Comparison of ENCODE assay signal across 21 cellular contexts in the genomic region with DNA sequence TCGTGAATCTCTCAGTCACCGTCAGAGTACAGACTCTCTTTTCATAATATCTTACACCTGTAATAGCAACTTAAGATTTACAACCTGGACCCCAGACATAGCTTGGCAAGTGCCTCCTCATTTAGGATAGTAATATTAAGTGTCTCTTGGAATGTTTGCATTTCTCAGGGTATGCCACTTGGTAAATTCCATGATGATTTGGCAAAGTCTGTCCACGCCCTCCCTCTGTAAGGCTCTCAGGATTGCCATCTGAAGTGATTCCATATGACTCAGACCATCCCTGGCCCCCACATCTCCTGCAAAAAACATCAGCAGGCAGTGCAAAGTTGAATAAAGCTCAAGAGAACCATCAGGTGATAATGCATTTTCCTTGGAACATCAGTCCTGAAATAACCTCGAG. TPM values are rescaled to one million over a fixed set of nuclear protein-coding genes. Genes with fewer than 3 reads are reported as not detected.
DNase-seq lines count a peak whose midpoint lies in the region; ATAC-seq and TF ChIP-seq lines count a peak whose summit lies in the region.
"Had no signal": no experiment of that assay in that cellular context is flagged by ENCODE, and none has a peak within 500 bp of the region (broad histone marks: within the 10 kb centered on the region; RNA-seq: fewer than 3 reads in every experiment).

No MANE protein-coding gene starts in this region.

- H3K4me3 ChIP-seq in neural progenitor cell = no peak overlapping the region
- H3K4me3 ChIP-seq: HAP-1 had no signal

- no peaks in the 10 kb centered on the region for H3K4me1 Mint-ChIP-seq in neural progenitor cell
- H3K4me1 Mint-ChIP-seq: naive B cell had no signal

- no peaks in the 10 kb centered on the region for H3K27me3 ChIP-seq in neural progenitor cell

- no peak overlapping the region for H3K27ac ChIP-seq in neural progenitor cell

- H3F3A ChIP-seq in neural progenitor cell (ENCODE audit: low read depth) = no peaks in the 10 kb centered on the region

- H2AFZ ChIP-seq in neural progenitor cell (replicated peaks) = peak overlapping the region; percentile 4

- H3K27me3 Mint-ChIP-seq in neural progenitor cell (ENCODE audit: insufficient read depth, low read depth) = no peaks in the 10 kb centered on the region
- H3K27me3 Mint-ChIP-seq: naive B cell, type B pancreatic cell had no signal

- no peaks in the 10 kb centered on the region for H3K36me3 Mint-ChIP-seq in neural progenitor cell
- H3K36me3 Mint-ChIP-seq: activated naive CD8-positive, alpha-beta T cell; naive B cell; type B pancreatic cell had no signal

- DNase-seq in A172 (ENCODE audit: low spot score) (peak; percentile 92), HCEC 1CT (peak; percentile 32), astrocyte of the hippocampus (ENCODE audit: low read depth, low spot score) (peak; percentile 28), neural progenitor cell (ENCODE audit: low spot score) (no peak), NCI-H2107 treated with DMSO at 0.1 percent for 48 hours (lab: John Stamatoyannopoulos, UW; ENCODE audit: unreplicated experiment) (no peak), NCI-H2227 (lab: John Stamatoyannopoulos, UW; ENCODE audit: unreplicated experiment) (no peak), NOMO-1 (lab: John Stamatoyannopoulos, UW; ENCODE audit: unreplicated experiment in 2 of 2) (no peak)
- DNase-seq: activated CD8-positive, alpha-beta memory T cell treated with anti-CD3 and anti-CD28 coated beads, Interleukin-2, amount 50 U/mL, for 48 hours; hippocampal formation; KG1; naive B cell; NCI-H1694 treated with DMSO at 0.1 percent for 48 hours; NCI-H69; stimulated activated CD4-positive, alpha-beta T cell treated with anti-CD3 and anti-CD28 coated beads, Interleukin-4, amount 100 ng/mL, for 1 hour had no signal

- no peaks in the 10 kb centered on the region for H3K36me3 ChIP-seq in neural progenitor cell
- H3K36me3 ChIP-seq: HAP-1 had no signal

- no peaks in the 10 kb centered on the region for H3K79me2 ChIP-seq in neural progenitor cell (ENCODE audit: low read depth)

- H3K9me3 Mint-ChIP-seq in neural progenitor cell = no peaks in the 10 kb centered on the region
- H3K9me3 Mint-ChIP-seq: T-helper 2 cell treated with Interferon-gamma antibody and Interleukin-4, amounts not matched to agents 5 μg/mL and 100 μg/mL, for 36 hours; type B pancreatic cell had no signal

- no peak overlapping the region for H3K4me3 Mint-ChIP-seq in neural progenitor cell
- H3K4me3 Mint-ChIP-seq: activated naive CD8-positive, alpha-beta T cell; naive B cell; T-helper 2 cell treated with Interferon-gamma antibody and Interleukin-4, amounts not matched to agents 5 μg/mL and 100 μg/mL, for 36 hours; type B pancreatic cell had no signal

- H3K27ac Mint-ChIP-seq in neural progenitor cell = peak overlapping the region; percentile 12
- H3K27ac Mint-ChIP-seq: activated naive CD8-positive, alpha-beta T cell; naive B cell; T-helper 2 cell treated with Interferon-gamma antibody and Interleukin-4, amounts not matched to agents 5 μg/mL and 100 μg/mL, for 36 hours; type B pancreatic cell had no signal

- no peak overlapping the region for H3K9ac ChIP-seq in neural progenitor cell

- no peak for TF ChIP-seq CTCF in neural progenitor cell (IDR thresholded peaks at IDR 0.05)

- no peaks in the 10 kb centered on the region for H4K20me1 ChIP-seq in neural progenitor cell (ENCODE audit: low read depth)

- H3K9me3 ChIP-seq in neural progenitor cell (ENCODE audit: low read depth) = no peaks in the 10 kb centered on the region
- H3K9me3 ChIP-seq: HAP-1 had no signal

- ATAC-seq in HG03565 (IDR thresholded peaks at IDR 0.05; ENCODE audit: unreplicated experiment) = no peak
- ATAC-seq: left lobe of liver, Panc1 had no signal

- no peak overlapping the region for H3K4me2 ChIP-seq in neural progenitor cell

- no peaks in the 10 kb centered on the region for H3K4me1 ChIP-seq in neural progenitor cell
- H3K4me1 ChIP-seq: HAP-1 had no signal

RNA-seq across cellular contexts. Expression of a gene that starts 27.0 kb away (rescaled TPM):
- 1.8 and 2.5 TPM in 2 replicates for total RNA-seq in A172 (2014; rRNA removed; shearing (Covaris generic))
- total RNA-seq in neural progenitor cell (ENCODE audit: low replicate concordance) = 4.2 and 4.4 TPM in 2 replicates

Comparison
In these comparisons a context has a peak if more than half of its experiments do, and no peak if none do; other contexts are left out.
1. DNase-seq: peak in A172 (single experiment), HCEC 1CT (single experiment) and astrocyte of the hippocampus (single experiment); none in neural progenitor cell (single experiment), NCI-H2107 treated with DMSO at 0.1 percent for 48 hours (single experiment), NCI-H2227 (single experiment) and NOMO-1 (0 of 2).